ENCODE assay signal across 13 cellular contexts in genomic region chr20:20430066-20430465, GRCh38.
A peak's percentile ranks its signal among the peaks of the same experiment; 100 is the strongest.
DNase-seq lines count a peak whose midpoint lies in the region; ATAC-seq and TF ChIP-seq lines count a peak whose summit lies in the region.
"Had no signal": no experiment of that assay in that cellular context is flagged by ENCODE, and none has a peak within 500 bp of the region (broad histone marks: within the 10 kb centered on the region; RNA-seq: fewer than 3 reads in every experiment).

No MANE protein-coding gene starts in this region.

- H3K14ac ChIP-seq in trophoblast cell (ENCODE audit: low read length) = no peak overlapping the region

- H3K79me1 ChIP-seq in trophoblast cell (ENCODE audit: low read length) = no peaks in the 10 kb centered on the region

- DNase-seq in Right ventricle myocardium superior = no peak
- no peak for DNase-seq in right atrium auricular region (ENCODE audit: low spot score)
- peak; percentile 62 for DNase-seq in SHP77 treated with DMSO at 0.1 percent for 48 hours (lab: John Stamatoyannopoulos, UW)
- DNase-seq in upper lobe of right lung = no peak
- no peak for DNase-seq in trophoblast cell
- no peak for DNase-seq in adrenal gland
- DNase-seq: ACHN; Calu3; CD4-positive, CD25-positive, alpha-beta regulatory T cell; DMS 273 treated with DMSO at 0.1 percent for 48 hours had no signal

- H3K27me3 ChIP-seq in right atrium auricular region = no peaks in the 10 kb centered on the region
- H3K27me3 ChIP-seq in upper lobe of right lung = no peaks in the 10 kb centered on the region
- no peaks in the 10 kb centered on the region for H3K27me3 ChIP-seq in trophoblast cell (ENCODE audit: insufficient read depth, low read length)
- no peaks in the 10 kb centered on the region for H3K27me3 ChIP-seq in adrenal gland
- H3K27me3 ChIP-seq: BLaER1 treated with 17β-estradiol and CSF1 and Interleukin-3, amounts not matched to agents 10 nM and 100 nM had no signal

- no peak overlapping the region for H2BK5ac ChIP-seq in trophoblast cell (ENCODE audit: low read depth, low read length, poor library complexity)

- intact Hi-C loops in Right ventricle myocardium superior (cut with DNase I) = no loop called here
- intact Hi-C loops in upper lobe of right lung (cut with DNase I) = no loop called here
- intact Hi-C loops in adrenal gland (cut with DNase I) = no loop called here

- CTCF ChIA-PET in HEK293 (lab: Yijun Ruan, JAX) = no interaction called here

- no peak for TF ChIP-seq POLR2A in adrenal gland (IDR thresholded peaks at IDR 0.05)

- ATAC-seq in Right ventricle myocardium superior (ENCODE audit: poor library complexity) (peak; percentile 73), upper lobe of right lung (peak; percentile 20)
- ATAC-seq: HCT116 had no signal

- no peak overlapping the region for H4K91ac ChIP-seq in trophoblast cell (ENCODE audit: low read depth, low read length)

- H4K12ac ChIP-seq in trophoblast cell (ENCODE audit: low read depth, low read length) = no peak overlapping the region

- no peak overlapping the region for H3K27ac ChIP-seq in right atrium auricular region
- H3K27ac ChIP-seq in HEK293 (ENCODE audit: extremely low read depth, low read depth, low read length) = no peak overlapping the region
- no peak overlapping the region for H3K27ac ChIP-seq in upper lobe of right lung
- no peak overlapping the region for H3K27ac ChIP-seq in trophoblast cell (ENCODE audit: low read depth, low read length)
- no peak overlapping the region for H3K27ac ChIP-seq in adrenal gland
- H3K27ac ChIP-seq: BLaER1 treated with 17β-estradiol and CSF1 and Interleukin-3, amounts not matched to agents 10 nM and 100 nM had no signal

- H3K9me3 ChIP-seq in right atrium auricular region = no peaks in the 10 kb centered on the region
- H3K9me3 ChIP-seq in HEK293 (ENCODE audit: control insufficient read depth, insufficient read depth, low read depth, low read length) = no peaks in the 10 kb centered on the region
- H3K9me3 ChIP-seq in upper lobe of right lung = no peaks in the 10 kb centered on the region
- H3K9me3 ChIP-seq in trophoblast cell (ENCODE audit: insufficient read depth, low read depth, low read length) = no peaks in the 10 kb centered on the region
- H3K9me3 ChIP-seq in adrenal gland (replicated peaks in 1 of 3) = no peaks in the 10 kb centered on the region
- H3K9me3 ChIP-seq: BLaER1 treated with 17β-estradiol and CSF1 and Interleukin-3, amounts not matched to agents 10 nM and 100 nM had no signal

- H3K23ac ChIP-seq in trophoblast cell (ENCODE audit: low read length) = no peak overlapping the region

- POLR2A ChIA-PET in HEK293 (lab: Yijun Ruan, JAX) = no interaction called here

- H3K4me1 ChIP-seq in right atrium auricular region = no peaks in the 10 kb centered on the region
- H3K4me1 ChIP-seq in HEK293 (ENCODE audit: control insufficient read depth, insufficient read depth, low read length) = no peaks in the 10 kb centered on the region
- no peaks in the 10 kb centered on the region for H3K4me1 ChIP-seq in upper lobe of right lung
- no peaks in the 10 kb centered on the region for H3K4me1 ChIP-seq in trophoblast cell (ENCODE audit: control insufficient read depth in 1 of 2, insufficient read depth in 2 of 2, low read length in 2 of 2)
- H3K4me1 ChIP-seq in adrenal gland (replicated peaks in 1 of 2) = no peaks in the 10 kb centered on the region
- H3K4me1 ChIP-seq: BLaER1 treated with 17β-estradiol and CSF1 and Interleukin-3, amounts not matched to agents 10 nM and 100 nM had no signal

- no peak overlapping the region for H3K18ac ChIP-seq in trophoblast cell (ENCODE audit: low read length)

- no peak overlapping the region for H3K9ac ChIP-seq in trophoblast cell (ENCODE audit: low read length)
- H3K9ac ChIP-seq: BLaER1 treated with 17β-estradiol and CSF1 and Interleukin-3, amounts not matched to agents 10 nM and 100 nM had no signal

- no peaks in the 10 kb centered on the region for H3K36me3 ChIP-seq in right atrium auricular region
- H3K36me3 ChIP-seq in HEK293 (ENCODE audit: control insufficient read depth in 2 of 2, insufficient read depth in 1 of 2, low read length in 2 of 2) = no peaks in the 10 kb centered on the region
- peaks cover 27% of the 10 kb centered on the region for H3K36me3 ChIP-seq in upper lobe of right lung
- H3K36me3 ChIP-seq in trophoblast cell (ENCODE audit: control insufficient read depth in 1 of 2, insufficient read depth in 2 of 2, low read length in 2 of 2) = no peaks in the 10 kb centered on the region
- H3K36me3 ChIP-seq in adrenal gland (replicated peaks in 1 of 2) = no peaks in the 10 kb centered on the region

- H3K4me3 ChIP-seq in right atrium auricular region = no peak overlapping the region
- no peak overlapping the region for H3K4me3 ChIP-seq in HEK293 (ENCODE audit: low read depth, low read length)
- no peak overlapping the region for H3K4me3 ChIP-seq in upper lobe of right lung
- H3K4me3 ChIP-seq in trophoblast cell (ENCODE audit: low read depth, low read length) = no peak overlapping the region
- H3K4me3 ChIP-seq in adrenal gland = no peak overlapping the region
- H3K4me3 ChIP-seq: BLaER1 treated with 17β-estradiol and CSF1 and Interleukin-3, amounts not matched to agents 10 nM and 100 nM had no signal

- H3K4ac ChIP-seq in trophoblast cell (ENCODE audit: low read depth, low read length) = no peak overlapping the region

- H2BK120ac ChIP-seq in trophoblast cell (ENCODE audit: insufficient read depth, low read length, poor library complexity) = no peak overlapping the region

- no peak overlapping the region for H2AFZ ChIP-seq in trophoblast cell (ENCODE audit: insufficient read depth, low read length, poor library complexity)

- TF ChIP-seq CTCF in right atrium auricular region (IDR thresholded peaks at IDR 0.05) (no peak), HEK293 (tag by site-specific recombination; IDR thresholded peaks at IDR 0.05) (no peak), upper lobe of right lung (IDR thresholded peaks at IDR 0.05) (no peak), adrenal gland (IDR thresholded peaks at IDR 0.05) (no peak)

- no peaks in the 10 kb centered on the region for H3K79me2 ChIP-seq in trophoblast cell (ENCODE audit: control insufficient read depth, insufficient read depth, low read length, poor library complexity)

- no peak overlapping the region for H3K4me2 ChIP-seq in trophoblast cell (ENCODE audit: low read length)
- H3K4me2 ChIP-seq: BLaER1 treated with 17β-estradiol and CSF1 and Interleukin-3, amounts not matched to agents 10 nM and 100 nM had no signal

- no peak overlapping the region for H4K8ac ChIP-seq in trophoblast cell (ENCODE audit: low read depth, low read length)

- H2BK12ac ChIP-seq in trophoblast cell (ENCODE audit: low read length) = no peak overlapping the region

- no peak overlapping the region for H2AK5ac ChIP-seq in trophoblast cell (ENCODE audit: low read length)

- no CpG with 5 or more reads among the region's 3 CpGs for WGBS in trophoblast cell (ENCODE audit: extremely low coverage, insufficient coverage, insufficient read length)
- WGBS in adrenal gland, 4 donors = 84 to 100% (median 90%) methylated on average over 1 to 3 of the region's 3 CpGs; no CpG with 5 or more reads in 1 of the 4 donors

TF ChIP-seq in HEK293, 187 proteins besides CTCF, POLR2A, EP300 and RAD21:
- TF ChIP-seq ZNF148 (tag by site-specific recombination; IDR thresholded peaks at IDR 0.05; ENCODE audit: borderline replicate concordance) = no peak
- 0 out of 2 replicates have a peak, but pooled peaks have one; percentile 25 for TF ChIP-seq SCRT2 (tag by site-specific recombination; IDR thresholded peaks at IDR 0.05)
